Comparison of ENCODE assay signal across 1 cellular context in genomic region chr1:171741872-171742576, GRCh38.
TF ChIP-seq lines count a peak whose summit lies in the region.

A gene with protein sequence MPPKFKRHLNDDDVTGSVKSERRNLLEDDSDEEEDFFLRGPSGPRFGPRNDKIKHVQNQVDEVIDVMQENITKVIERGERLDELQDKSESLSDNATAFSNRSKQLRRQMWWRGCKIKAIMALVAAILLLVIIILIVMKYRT (minus strand): TSS chr1:171742065. CDS start chr1:171738414, 3,651 bp downstream.

TF ChIP-seq in IMR-90, 13 proteins besides CTCF, POLR2A, EP300 and RAD21:
- TF ChIP-seq, protein P1, sequence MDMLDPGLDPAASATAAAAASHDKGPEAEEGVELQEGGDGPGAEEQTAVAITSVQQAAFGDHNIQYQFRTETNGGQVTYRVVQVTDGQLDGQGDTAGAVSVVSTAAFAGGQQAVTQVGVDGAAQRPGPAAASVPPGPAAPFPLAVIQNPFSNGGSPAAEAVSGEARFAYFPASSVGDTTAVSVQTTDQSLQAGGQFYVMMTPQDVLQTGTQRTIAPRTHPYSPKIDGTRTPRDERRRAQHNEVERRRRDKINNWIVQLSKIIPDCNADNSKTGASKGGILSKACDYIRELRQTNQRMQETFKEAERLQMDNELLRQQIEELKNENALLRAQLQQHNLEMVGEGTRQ (IDR thresholded peaks at IDR 0.05; ENCODE audit: low read depth, low read length): no peak
- TF ChIP-seq CHD1 (IDR thresholded peaks at IDR 0.05; ENCODE audit: low read depth, low read length) (0 out of 2 replicates have a peak, but pooled peaks have one; percentile 45), MAZ (IDR thresholded peaks at IDR 0.05; ENCODE audit: borderline replicate concordance, low read depth, low read length) (peak; percentile 84; the same call in 1 of the 2 replicates), MXI1 (IDR thresholded peaks at IDR 0.05; ENCODE audit: borderline replicate concordance, low read depth, low read length) (peak; percentile 41; the same call in 1 of the 2 replicates), BHLHE40 (IDR thresholded peaks at IDR 0.05; ENCODE audit: low read depth, low read length) (peak; percentile 23; the same call in 1 of the 2 replicates)
